Comparison of ENCODE assay signal across 8 cellular contexts in the genomic region with DNA sequence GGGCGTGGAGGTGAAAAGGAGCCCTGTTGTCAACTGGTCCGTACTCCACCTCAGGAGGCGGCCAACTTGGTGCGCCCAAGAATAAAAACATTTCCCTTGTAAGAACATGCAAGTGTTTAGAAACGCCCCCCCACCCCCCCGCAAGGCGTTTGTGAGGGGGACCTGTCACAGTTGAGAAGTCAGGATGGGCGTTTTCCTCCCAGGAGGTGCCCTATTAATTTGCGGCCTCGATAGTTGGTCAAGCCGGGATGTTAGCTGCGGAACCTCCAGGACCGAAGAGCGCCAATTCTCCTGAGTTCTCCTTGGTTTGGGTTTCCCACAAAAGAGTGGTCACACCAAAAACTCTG. TPM values are rescaled to one million over a fixed set of nuclear protein-coding genes. Genes with fewer than 3 reads are reported as not detected.
DNase-seq lines count a peak whose midpoint lies in the region; ATAC-seq, FAIRE-seq and TF ChIP-seq lines count a peak whose summit lies in the region.

No MANE protein-coding gene starts in this region.

- H3K4me3 ChIP-seq in fibroblast of lung (replicated peaks in 1 of 4; ENCODE audit: control extremely low read depth in 1 of 4, insufficient read depth in 1 of 4, low read depth in 3 of 4, low read length in 4 of 4): peak overlapping the region; percentile 87 to 93 (median 88)
- H3K4me3 ChIP-seq in pancreas: peak overlapping the region; percentile 47 to 82 (median 66)
- H3K4me3 ChIP-seq in vagina: peak overlapping the region; percentile 62 to 89

- H3K79me2 ChIP-seq in fibroblast of lung (ENCODE audit: control insufficient read depth, insufficient read depth, low read length): peaks cover 34% of the 10 kb centered on the region

- no peaks in the 10 kb centered on the region for H4K20me1 ChIP-seq in fibroblast of lung (ENCODE audit: control insufficient read depth, extremely low read depth, insufficient read depth, low read length)

- peak overlapping the region; percentile 95 for H2AFZ ChIP-seq in fibroblast of lung (ENCODE audit: low read length)

- H3K27ac ChIP-seq in fibroblast of lung (ENCODE audit: insufficient read depth, low read length): peak overlapping the region; percentile 93
- H3K27ac ChIP-seq in pancreas: peak overlapping the region; percentile 51 to 98 (median 84)
- peak overlapping the region; percentile 99 for H3K27ac ChIP-seq in vagina

- no peak for FAIRE-seq in pancreas (lab: Jason Lieb, UNC)

- H3K9ac ChIP-seq in fibroblast of lung (ENCODE audit: insufficient read depth, low read length): peak overlapping the region; percentile 63

- intact Hi-C loops in pancreas (cut with DNase I) (no loop called here), vagina (cut with DNase I) (no loop called here)

- TF ChIP-seq POLR2A in vagina (IDR thresholded peaks at IDR 0.05): no peak

- no peaks in the 10 kb centered on the region for H3K9me3 ChIP-seq in fibroblast of lung (ENCODE audit: control insufficient read depth, insufficient read depth, low read depth, low read length)
- no peaks in the 10 kb centered on the region for H3K9me3 ChIP-seq in pancreas
- no peaks in the 10 kb centered on the region for H3K9me3 ChIP-seq in vagina

- TF ChIP-seq CTCF in fibroblast of lung (conservative IDR thresholded peaks at IDR 0.05 in 1 of 2, IDR thresholded peaks at IDR 0.05 in 1 of 2; ENCODE audit: low read depth in 1 of 2, low read length in 2 of 2) (no peak), pancreas (IDR thresholded peaks at IDR 0.05) (no peak), vagina (IDR thresholded peaks at IDR 0.05) (no peak)

- 0% methylated on average over 14 of the region's 14 CpGs for WGBS in pancreas, 2 donors

- H3K36me3 ChIP-seq in fibroblast of lung (ENCODE audit: control insufficient read depth, insufficient read depth, low read length) (no peaks in the 10 kb centered on the region), pancreas (no peaks in the 10 kb centered on the region), vagina (no peaks in the 10 kb centered on the region)

- no peaks in the 10 kb centered on the region for H3K27me3 ChIP-seq in fibroblast of lung (ENCODE audit: control insufficient read depth, insufficient read depth, low read length)
- no peaks in the 10 kb centered on the region for H3K27me3 ChIP-seq in pancreas
- no peaks in the 10 kb centered on the region for H3K27me3 ChIP-seq in vagina

- H3K4me1 ChIP-seq in fibroblast of lung (ENCODE audit: control insufficient read depth, extremely low read depth, insufficient read depth, low read length): peaks cover 2% of the 10 kb centered on the region
- peaks cover 0 to 17% (median 0%) of the 10 kb centered on the region in 3 donors for H3K4me1 ChIP-seq in pancreas
- H3K4me1 ChIP-seq in vagina: peaks cover 47% of the 10 kb centered on the region

- peak overlapping the region; percentile 92 for H3K4me2 ChIP-seq in fibroblast of lung (ENCODE audit: extremely low read depth, insufficient read depth, low read length)

- DNase-seq in NCI-H2227 (lab: John Stamatoyannopoulos, UW; ENCODE audit: unreplicated experiment) (peak; percentile 35), NCI-H2227 treated with DMSO at 0.1 percent for 48 hours (lab: John Stamatoyannopoulos, UW) (no peak), HPDE6-E6E7 (ENCODE audit: extremely low spot score) (peak; percentile 27), fibroblast of lung (ENCODE audit: low read depth in 2 of 2) (no peak), pancreas (peak in 4 of 6 donors; percentile 43 to 65 (median 54)), vagina (ENCODE audit: extremely low spot score in 2 of 2) (peak in 1 of 2 donors; percentile 97), NCI-H2081 treated with DMSO at 0.1 percent for 48 hours (lab: John Stamatoyannopoulos, UW) (no peak)
- peak; percentile 21 for DNase-seq in activated CD8-positive, alpha-beta memory T cell treated with anti-CD3 and anti-CD28 coated beads, Interleukin-2, amount 50 U/mL, for 1 hour (ENCODE audit: extremely low read depth)

- peak in 1 of 4 donors; percentile 6 for ATAC-seq in pancreas

RNA-seq across cellular contexts. Expression of a gene that starts 0.7 kb away (rescaled TPM):
- total RNA-seq in fibroblast of lung: 33.4 and 101 TPM in 2 replicates
- 32.5 and 33.6 TPM in 2 replicates for polyA plus RNA-seq in fibroblast of lung
- polyA plus RNA-seq in fibroblast of lung (2012): 30.3 and 33.9 TPM in 2 replicates
- polyA minus RNA-seq in fibroblast of lung (ENCODE audit: low replicate concordance): 1.1 TPM in 2 replicates
- total RNA-seq in pancreas: 1 to 10 TPM; 2.8 to 7.5 (median 4.0) TPM
- polyA plus RNA-seq in pancreas: 1 to 10 TPM; 2.3 to 4.6 TPM
- total RNA-seq in vagina: 13.0 TPM

RNA-seq across cellular contexts. Expression of a gene that starts 28.8 kb away (rescaled TPM):
- total RNA-seq in fibroblast of lung (0.17 and 1.0 TPM in 2 replicates), pancreas (under 1 TPM in 4 of 6 donors, not detected in 2; 0.06 to 0.43 (median 0.35) TPM), vagina (0.49 TPM)
- polyA plus RNA-seq in fibroblast of lung (0.20 and 0.39 TPM in 2 replicates), pancreas (under 1 TPM; 0.14 to 0.38 TPM)
- 0.17 and 0.19 TPM in 2 replicates for polyA plus RNA-seq in fibroblast of lung (2012)
- not detected in 2 replicates for polyA minus RNA-seq in fibroblast of lung (ENCODE audit: low replicate concordance)

RNA-seq across cellular contexts. Expression of a gene that starts 35.9 kb away (rescaled TPM):
- total RNA-seq in fibroblast of lung: 57.0 and 183 TPM in 2 replicates
- polyA plus RNA-seq in fibroblast of lung: 123 and 215 TPM in 2 replicates
- polyA plus RNA-seq in fibroblast of lung (2012): 93.0 and 180 TPM in 2 replicates
- polyA minus RNA-seq in fibroblast of lung (ENCODE audit: low replicate concordance): 2.0 and 4.9 TPM in 2 replicates
- total RNA-seq in pancreas: 10 to 100 TPM in 2 of 6 donors, 1 to 10 TPM in 4; 4.0 to 15.0 (median 9.3) TPM
- polyA plus RNA-seq in pancreas: 10 to 100 TPM; 28.2 to 29.0 TPM
- total RNA-seq in vagina: 56.7 TPM

Comparison
In these comparisons a context has a peak if more than half of its experiments do, and no peak if none do; other contexts are left out.
1. DNase-seq: peak in NCI-H2227 (single experiment), HPDE6-E6E7 (single experiment), activated CD8-positive, alpha-beta memory T cell treated with anti-CD3 and anti-CD28 coated beads, Interleukin-2, amount 50 U/mL, for 1 hour (single experiment) and pancreas (4 of 6); none in NCI-H2227 treated with DMSO at 0.1 percent for 48 hours (single experiment), fibroblast of lung (0 of 2) and NCI-H2081 treated with DMSO at 0.1 percent for 48 hours (single experiment).
2. Peak in every context shown above with its lines, with median percentiles within 50 percentile points of each other: H3K27ac ChIP-seq and H3K4me3 ChIP-seq.